In the genomic region with DNA sequence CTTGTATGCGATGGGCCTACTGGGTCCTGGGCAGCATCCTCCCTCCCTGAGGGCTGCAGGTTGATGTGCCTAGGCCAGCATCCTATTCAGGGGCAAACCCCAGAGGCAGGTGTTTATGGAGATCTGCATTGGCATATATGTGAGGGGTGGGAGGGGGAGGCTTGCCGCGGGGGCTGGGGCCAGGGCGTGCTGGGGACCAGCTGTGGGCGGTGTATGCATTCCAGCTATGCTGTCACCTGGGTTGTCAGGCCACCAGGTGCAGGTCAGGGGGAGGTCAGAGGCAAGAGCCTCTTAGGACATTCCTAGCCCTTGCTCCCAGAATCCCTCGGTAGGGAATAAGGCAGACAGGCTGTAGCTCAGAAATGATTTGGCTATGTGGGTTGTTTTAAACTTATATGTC, we compare ENCODE assay signal across 37 cellular contexts. TPM values are rescaled to one million over a fixed set of nuclear protein-coding genes. Genes with fewer than 3 reads are reported as not detected.
"Had no signal": no experiment of that assay in that cellular context is flagged by ENCODE, and none has a peak within 500 bp of the region (broad histone marks: within the 10 kb centered on the region; RNA-seq: fewer than 3 reads in every experiment).

No MANE protein-coding gene starts in this region.

- H3K27ac ChIP-seq: ascending aorta, brain microvascular endothelial cell, coronary artery, dorsolateral prefrontal cortex, gastroesophageal sphincter, neural progenitor cell, testis, transverse colon, vagina had no signal

- H3K9me3 ChIP-seq: ascending aorta, right lobe of liver, testis, transverse colon, vagina had no signal

- ATAC-seq: effector memory CD8-positive, alpha-beta T cell; gastroesophageal sphincter; left colon; natural killer cell; T-cell had no signal

- FAIRE-seq: endothelial cell of umbilical vein, kidney had no signal

- H3K4me3 Mint-ChIP-seq: activated CD4-positive, alpha-beta memory T cell treated with anti-CD3 and anti-CD28 coated beads for 36 hours; activated naive CD4-positive, alpha-beta T cell treated with anti-CD3 and anti-CD28 coated beads, Interleukin-2, amount 10 ng/mL, durations not matched to agents 7 days and 5 days; activated naive CD8-positive, alpha-beta T cell treated with anti-CD3 and anti-CD28 coated beads, Interleukin-2, amount 10 ng/mL, durations not matched to agents 7 days and 5 days; activated T-cell treated with anti-CD3 and anti-CD28 coated beads, Interleukin-2, amount 50 U/mL, for 24 hours; effector memory CD8-positive, alpha-beta T cell; immature natural killer cell; natural killer cell; neural progenitor cell; T-cell had no signal

- H3K4me1 ChIP-seq: ascending aorta, testis, vagina had no signal

- H3K27me3 ChIP-seq: right lobe of liver, testis had no signal

- H3K36me3 ChIP-seq: ascending aorta, brain microvascular endothelial cell, gastroesophageal sphincter, neural progenitor cell, transverse colon, vagina had no signal

- H3K9me3 Mint-ChIP-seq: activated CD4-positive, alpha-beta memory T cell treated with anti-CD3 and anti-CD28 coated beads for 36 hours; activated naive CD4-positive, alpha-beta T cell treated with anti-CD3 and anti-CD28 coated beads, Interleukin-2, amount 10 ng/mL, durations not matched to agents 7 days and 5 days; activated naive CD8-positive, alpha-beta T cell treated with anti-CD3 and anti-CD28 coated beads, Interleukin-2, amount 10 ng/mL, durations not matched to agents 7 days and 5 days; activated T-cell treated with anti-CD3 and anti-CD28 coated beads, Interleukin-2, amount 50 U/mL, for 24 hours; natural killer cell; neural progenitor cell had no signal

- H3K4me1 Mint-ChIP-seq: immature natural killer cell, natural killer cell, neural progenitor cell had no signal

- H3K4me3 ChIP-seq: ascending aorta, coronary artery, dorsolateral prefrontal cortex, gastroesophageal sphincter, lung, neural progenitor cell, right lobe of liver, testis, transverse colon, vagina had no signal

- H3K36me3 Mint-ChIP-seq: activated naive CD4-positive, alpha-beta T cell treated with anti-CD3 and anti-CD28 coated beads, Interleukin-2, amount 10 ng/mL, durations not matched to agents 7 days and 5 days; activated naive CD8-positive, alpha-beta T cell treated with anti-CD3 and anti-CD28 coated beads, Interleukin-2, amount 10 ng/mL, durations not matched to agents 7 days and 5 days; natural killer cell; neural progenitor cell; T-cell had no signal

- H3K27ac Mint-ChIP-seq: activated CD4-positive, alpha-beta memory T cell treated with anti-CD3 and anti-CD28 coated beads for 36 hours; activated naive CD4-positive, alpha-beta T cell treated with anti-CD3 and anti-CD28 coated beads, Interleukin-2, amount 10 ng/mL, durations not matched to agents 7 days and 5 days; activated naive CD8-positive, alpha-beta T cell treated with anti-CD3 and anti-CD28 coated beads, Interleukin-2, amount 10 ng/mL, durations not matched to agents 7 days and 5 days; activated T-cell treated with anti-CD3 and anti-CD28 coated beads, Interleukin-2, amount 50 U/mL, for 24 hours; effector memory CD8-positive, alpha-beta T cell; immature natural killer cell; natural killer cell; neural progenitor cell; T-cell had no signal

- DNase-seq: activated CD4-positive, alpha-beta memory T cell treated with anti-CD3 and anti-CD28 coated beads for 36 hours; activated CD4-positive, alpha-beta T cell treated with anti-CD3 and anti-CD28 coated beads for 48 hours; activated CD8-positive, alpha-beta memory T cell treated with anti-CD3 and anti-CD28 coated beads, Interleukin-2, amount 50 U/mL, for 48 hours; activated gamma-delta T cell; activated naive CD4-positive, alpha-beta T cell treated with anti-CD3 and anti-CD28 coated beads, Interleukin-2, amount 10 ng/mL, durations not matched to agents 7 days and 5 days; activated naive CD8-positive, alpha-beta T cell treated with anti-CD3 and anti-CD28 coated beads, Interleukin-2, amount 10 ng/mL, durations not matched to agents 7 days and 5 days; activated T-cell treated with anti-CD3 and anti-CD28 coated beads, Interleukin-2, amount 50 U/mL, for 24 hours; brain microvascular endothelial cell; dorsolateral prefrontal cortex; effector memory CD8-positive, alpha-beta T cell; hippocampal formation; immature natural killer cell; kidney; left colon; mesendoderm; natural killer cell; posterior cingulate gyrus; right lobe of liver; stimulated activated CD4-positive, alpha-beta T cell treated with anti-CD3 and anti-CD28 coated beads, Interleukin-2, amount 100 ng/mL, for 48 hours; stimulated activated naive CD4-positive, alpha-beta T cell treated with Interleukin-2 at 50 U/mL for 16 hours; T-cell; testis; transverse colon had no signal

RNA-seq across cellular contexts. Expression of a gene that starts 11.9 kb away (rescaled TPM):
- total RNA-seq: activated CD4-positive, alpha-beta memory T cell treated with anti-CD3 and anti-CD28 coated beads for 36 hours; activated naive CD8-positive, alpha-beta T cell treated with anti-CD3 and anti-CD28 coated beads, Interleukin-2, amount 10 ng/mL, durations not matched to agents 7 days and 5 days; ascending aorta; cardiac septum; cerebellum; dorsolateral prefrontal cortex; endothelial cell of umbilical vein; fibroblast of lung; fibroblast of villous mesenchyme; gastroesophageal sphincter; mononuclear cell; natural killer cell; skeletal muscle tissue; T-helper 2 cell treated with Interferon-gamma antibody and Interleukin-4, amounts not matched to agents 100 ng/mL and 5 ng/mL, for 36 hours; vagina had no signal
- polyA plus RNA-seq: endothelial cell of umbilical vein, fibroblast of lung, immature natural killer cell had no signal
